ENCODE assay signal across 8 cellular contexts in genomic region chr9:66695561-66696240, GRCh38.
A peak's percentile ranks its signal among the peaks of the same experiment; 100 is the strongest.
DNase-seq lines count a peak whose midpoint lies in the region; ATAC-seq lines count a peak whose summit lies in the region.
"Not testable (repeated sequence)": the region's sequence is repeated elsewhere in the genome, so short reads cannot be mapped to it uniquely, and the experiment has no call there.

No MANE protein-coding gene starts in this region.

- POLR2A ChIA-PET in T-cell (lab: Charles Lee) = not testable (repeated sequence)

- not testable (repeated sequence) for H3K9me3 Mint-ChIP-seq in T-cell; activated naive CD4-positive, alpha-beta T cell treated with anti-CD3 and anti-CD28 coated beads, Interleukin-2, amount 10 ng/mL, durations not matched to agents 7 days and 5 days; stimulated activated naive B cell treated with anti-CD40 and anti-IgM and Interleukin-4, amounts not matched to agents 10 μg/mL and 1 μg/mL and 100 μg/mL, for 72 hours

- not testable (repeated sequence) for H3K36me3 Mint-ChIP-seq in T-cell; activated naive CD4-positive, alpha-beta T cell treated with anti-CD3 and anti-CD28 coated beads, Interleukin-2, amount 10 ng/mL, durations not matched to agents 7 days and 5 days; stimulated activated naive B cell treated with anti-CD40 and anti-IgM and Interleukin-4, amounts not matched to agents 10 μg/mL and 1 μg/mL and 100 μg/mL, for 72 hours

- ATAC-seq in GM18511 (IDR thresholded peaks at IDR 0.05; ENCODE audit: unreplicated experiment) = peak; percentile 77
- ATAC-seq in GM19395 (IDR thresholded peaks at IDR 0.05; ENCODE audit: unreplicated experiment) = peak; percentile 70
- ATAC-seq in GM21576 (IDR thresholded peaks at IDR 0.05; ENCODE audit: unreplicated experiment) = peak; percentile 77
- ATAC-seq in HG02759 (IDR thresholded peaks at IDR 0.05; ENCODE audit: unreplicated experiment) = peak; percentile 85
- ATAC-seq in HG03196 (IDR thresholded peaks at IDR 0.05; ENCODE audit: unreplicated experiment) = peak; percentile 65
- peak; percentile 85 to 92 (median 87) for ATAC-seq in T-cell (replicated peaks in 1 of 4)
- ATAC-seq in stimulated activated naive B cell treated with anti-CD40 and anti-IgM and Interleukin-4, amounts not matched to agents 10 μg/mL and 1 μg/mL and 100 μg/mL, for 72 hours (replicated peaks) = peak; percentile 38 to 66

- not testable (repeated sequence) for H3K27me3 Mint-ChIP-seq in T-cell; activated naive CD4-positive, alpha-beta T cell treated with anti-CD3 and anti-CD28 coated beads, Interleukin-2, amount 10 ng/mL, durations not matched to agents 7 days and 5 days; stimulated activated naive B cell treated with anti-CD40 and anti-IgM and Interleukin-4, amounts not matched to agents 10 μg/mL and 1 μg/mL and 100 μg/mL, for 72 hours

- not testable (repeated sequence) for H3K27ac Mint-ChIP-seq in T-cell; activated naive CD4-positive, alpha-beta T cell treated with anti-CD3 and anti-CD28 coated beads, Interleukin-2, amount 10 ng/mL, durations not matched to agents 7 days and 5 days; stimulated activated naive B cell treated with anti-CD40 and anti-IgM and Interleukin-4, amounts not matched to agents 10 μg/mL and 1 μg/mL and 100 μg/mL, for 72 hours

- CTCF ChIA-PET in T-cell (lab: Charles Lee); activated naive CD4-positive, alpha-beta T cell treated with anti-CD3 and anti-CD28 coated beads, Interleukin-2, amount 10 ng/mL, durations not matched to agents 7 days and 5 days (lab: Charles Lee): not testable (repeated sequence)

- H3K4me1 Mint-ChIP-seq in T-cell; activated naive CD4-positive, alpha-beta T cell treated with anti-CD3 and anti-CD28 coated beads, Interleukin-2, amount 10 ng/mL, durations not matched to agents 7 days and 5 days; stimulated activated naive B cell treated with anti-CD40 and anti-IgM and Interleukin-4, amounts not matched to agents 10 μg/mL and 1 μg/mL and 100 μg/mL, for 72 hours: not testable (repeated sequence)

- not testable (repeated sequence) for H3K4me3 Mint-ChIP-seq in T-cell; activated naive CD4-positive, alpha-beta T cell treated with anti-CD3 and anti-CD28 coated beads, Interleukin-2, amount 10 ng/mL, durations not matched to agents 7 days and 5 days; stimulated activated naive B cell treated with anti-CD40 and anti-IgM and Interleukin-4, amounts not matched to agents 10 μg/mL and 1 μg/mL and 100 μg/mL, for 72 hours

- not testable (repeated sequence) for DNase-seq in T-cell; stimulated activated naive B cell treated with anti-CD40 and anti-IgM and Interleukin-4, amounts not matched to agents 10 μg/mL and 1 μg/mL and 100 μg/mL, for 72 hours
- DNase-seq in activated naive CD4-positive, alpha-beta T cell treated with anti-CD3 and anti-CD28 coated beads, Interleukin-2, amount 10 ng/mL, durations not matched to agents 7 days and 5 days = peak; percentile 14
